In genomic region chr3:171178714-171179113, GRCh38 we compare ENCODE assay signal across 1 cellular context.
TF ChIP-seq lines count a peak whose summit lies in the region.

No MANE protein-coding gene starts in this region.

TF ChIP-seq in IMR-90, 13 proteins besides CTCF, POLR2A, EP300 and RAD21:
- TF ChIP-seq NFE2L2 (IDR thresholded peaks at IDR 0.05; ENCODE audit: low read depth, low read length) (peak; percentile 70), CHD1 (IDR thresholded peaks at IDR 0.05; ENCODE audit: low read depth, low read length) (no peak)
